8 cellular contexts compared by ENCODE assay signal in genomic region chr1:52927219-52928082, GRCh38. TPM values are rescaled to one million over a fixed set of nuclear protein-coding genes. Genes with fewer than 3 reads are reported as not detected.
DNase-seq lines count a peak whose midpoint lies in the region; ATAC-seq and TF ChIP-seq lines count a peak whose summit lies in the region.

Gene SCP2 (plus strand): TSS chr1:52927276. CDS start chr1:52927397, 121 bp downstream.

- no peaks in the 10 kb centered on the region for H3K27me3 ChIP-seq in PC-3 (ENCODE audit: low read length)

- intact Hi-C loops in PC-3 (cut with micrococcal nuclease) = loop anchor here (10.0 kb wide), 2 partner anchors 103 to 177 kb away; no protein-coding TSS in a partner anchor
- intact Hi-C loops in natural killer cell (cut with micrococcal nuclease) = no loop called here

- H3K4me2 ChIP-seq in PC-3 (ENCODE audit: low read length) = peak within 1 kb of the TSS; percentile 91

- CTCF ChIA-PET in PC-3 (lab: Charles Lee) = interaction anchor here (0.5 to 0.7 kb wide), 5 partner anchors 8 to 254 kb away, joined by 3 to 10 read pairs (median 7); no protein-coding TSS in a partner anchor

- no peaks in the 10 kb centered on the region for H3K9me3 Mint-ChIP-seq in natural killer cell
- H3K9me3 Mint-ChIP-seq in stimulated activated naive B cell treated with anti-CD40 and anti-IgM and Interleukin-4, amounts not matched to agents 10 μg/mL and 1 μg/mL and 100 μg/mL, for 72 hours = no peaks in the 10 kb centered on the region

- H3K4me1 Mint-ChIP-seq in natural killer cell = peaks cover 11 to 25% of the 10 kb centered on the region in 2 donors
- peaks cover 5 to 16% of the 10 kb centered on the region in 2 donors for H3K4me1 Mint-ChIP-seq in stimulated activated naive B cell treated with anti-CD40 and anti-IgM and Interleukin-4, amounts not matched to agents 10 μg/mL and 1 μg/mL and 100 μg/mL, for 72 hours

- peaks cover 0 to 21% of the 10 kb centered on the region in 2 donors for H3K27me3 Mint-ChIP-seq in natural killer cell (ENCODE audit: low read depth in 2 of 2)
- H3K27me3 Mint-ChIP-seq in stimulated activated naive B cell treated with anti-CD40 and anti-IgM and Interleukin-4, amounts not matched to agents 10 μg/mL and 1 μg/mL and 100 μg/mL, for 72 hours = peaks cover 13 to 26% of the 10 kb centered on the region in 2 donors

- no peaks in the 10 kb centered on the region for H3K9me2 ChIP-seq in PC-3 (replicated peaks; ENCODE audit: low read length)

- no peaks in the 10 kb centered on the region for H3K36me3 Mint-ChIP-seq in natural killer cell
- no peaks in the 10 kb centered on the region for H3K36me3 Mint-ChIP-seq in stimulated activated naive B cell treated with anti-CD40 and anti-IgM and Interleukin-4, amounts not matched to agents 10 μg/mL and 1 μg/mL and 100 μg/mL, for 72 hours

- DNase-seq in PC-3 (peak; percentile 79), fibroblast of mammary gland (ENCODE audit: low read depth) (peak; percentile 58), natural killer cell (peak; percentile 53)
- peak; percentile 54 to 70 for DNase-seq in activated T-helper 1 cell treated with anti-CD3 and anti-CD28 coated beads, Interleukin-2, amount 50 U/mL, for 16 hours (ENCODE audit: low read depth in 1 of 2, low spot score in 1 of 2)
- DNase-seq in stimulated activated naive B cell treated with anti-CD40 and anti-IgM and Interleukin-4, amounts not matched to agents 10 μg/mL and 1 μg/mL and 100 μg/mL, for 72 hours = peak; percentile 48

- peak within 1 kb of the TSS; percentile 52 to 86 for H3K27ac Mint-ChIP-seq in natural killer cell
- H3K27ac Mint-ChIP-seq in stimulated activated naive B cell treated with anti-CD40 and anti-IgM and Interleukin-4, amounts not matched to agents 10 μg/mL and 1 μg/mL and 100 μg/mL, for 72 hours = peak within 1 kb of the TSS; percentile 48

- H3K9me3 ChIP-seq in PC-3 (ENCODE audit: low read length) = no peaks in the 10 kb centered on the region

- H3K27ac ChIP-seq in 22Rv1 = peak within 1 kb of the TSS; percentile 69
- no peak within 1 kb of the TSS for H3K27ac ChIP-seq in PC-3 (ENCODE audit: low read length)

- H3K4me3 ChIP-seq in PC-3 (ENCODE audit: low read length) (peak within 1 kb of the TSS; percentile 85), fibroblast of mammary gland (ENCODE audit: control insufficient read depth, low read depth, low read length) (peak within 1 kb of the TSS; percentile 63)

- H3K4me1 ChIP-seq in PC-3 (ENCODE audit: insufficient read depth, low read length) = peaks cover 13% of the 10 kb centered on the region; the same call in 1 of the 2 replicates

- H3K79me2 ChIP-seq in PC-3 (ENCODE audit: low read length) = peaks cover 20% of the 10 kb centered on the region

- no peaks in the 10 kb centered on the region for H3F3A ChIP-seq in PC-3 (ENCODE audit: low read length, unreplicated experiment)

- no peak for TF ChIP-seq CTCF in 22Rv1 (IDR thresholded peaks at IDR 0.05)
- no peak for TF ChIP-seq CTCF in PC-3 (conservative IDR thresholded peaks at IDR 0.05; ENCODE audit: low read depth, low read length)
- no peak for TF ChIP-seq CTCF in fibroblast of mammary gland (conservative IDR thresholded peaks at IDR 0.05; ENCODE audit: control insufficient read depth, insufficient read depth, low read depth, low read length)
- TF ChIP-seq CTCF in natural killer cell (IDR thresholded peaks at IDR 0.05) = no peak

- H3K36me3 ChIP-seq in PC-3 (ENCODE audit: low read depth, low read length) = no peaks in the 10 kb centered on the region

- ATAC-seq in GM18517 (IDR thresholded peaks at IDR 0.05; ENCODE audit: unreplicated experiment) = peak; percentile 50
- ATAC-seq in HG03565 (IDR thresholded peaks at IDR 0.05; ENCODE audit: unreplicated experiment) = peak; percentile 56
- peak; percentile 84 for ATAC-seq in PC-3
- ATAC-seq in natural killer cell = peak; percentile 92 to 94 (median 93)
- peak; percentile 90 to 92 for ATAC-seq in stimulated activated naive B cell treated with anti-CD40 and anti-IgM and Interleukin-4, amounts not matched to agents 10 μg/mL and 1 μg/mL and 100 μg/mL, for 72 hours (replicated peaks)

- POLR2A ChIA-PET in PC-3 (lab: Charles Lee; ENCODE audit: unreplicated experiment) = interaction anchor here (0.6 kb wide), 1 partner anchor 201 kb away, joined by 3 read pairs; no protein-coding TSS in a partner anchor

- peak within 1 kb of the TSS; percentile 84 for H3K9ac ChIP-seq in PC-3 (ENCODE audit: low read length)

- H4K20me1 ChIP-seq in PC-3 (ENCODE audit: low read length) = no peaks in the 10 kb centered on the region

- H3K4me3 Mint-ChIP-seq in natural killer cell = peak within 1 kb of the TSS; percentile 92
- H3K4me3 Mint-ChIP-seq in stimulated activated naive B cell treated with anti-CD40 and anti-IgM and Interleukin-4, amounts not matched to agents 10 μg/mL and 1 μg/mL and 100 μg/mL, for 72 hours = peak within 1 kb of the TSS; percentile 78 to 87

- H2AFZ ChIP-seq in PC-3 (ENCODE audit: low read length) = peak within 1 kb of the TSS; percentile 97

- BruUV-seq in PC-3 (replicated peaks; lab: Mats Ljungman, UMichigan) = TSS peak; percentile 43

RNA-seq across cellular contexts. Expression of gene SCP2, which starts in this region (rescaled TPM):
- total RNA-seq in PC-3 (2014; rRNA removed) (97.5 and 106 TPM in 2 replicates), natural killer cell (100 to 1,000 TPM in 2 of 3 donors, 10 to 100 TPM in 1; 90.0 to 118 (median 105) TPM)
